ENCODE assay signal across 9 cellular contexts in the genomic region with DNA sequence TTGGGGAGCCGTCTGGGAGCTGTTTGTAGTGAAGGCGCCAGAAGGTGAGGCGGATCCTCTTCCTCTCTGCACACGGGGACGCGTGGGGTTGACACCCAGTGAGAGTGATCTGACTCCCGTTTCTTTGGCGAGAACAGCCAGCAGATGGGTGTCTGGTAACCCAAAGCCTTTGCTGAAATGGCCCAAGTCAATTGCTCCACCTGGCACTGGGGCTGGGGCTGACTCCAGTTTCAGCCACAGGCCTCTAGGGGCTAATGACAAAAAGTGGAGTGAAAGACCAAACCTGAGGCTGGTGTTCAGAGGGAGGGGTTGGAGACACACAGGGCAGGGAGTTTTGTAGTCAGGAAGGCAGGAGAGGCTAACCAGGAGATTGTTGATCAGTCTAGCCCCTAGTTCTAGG.
DNase-seq lines count a peak whose midpoint lies in the region; ATAC-seq and TF ChIP-seq lines count a peak whose summit lies in the region.
"Had no signal": no experiment of that assay in that cellular context is flagged by ENCODE, and none has a peak within 500 bp of the region (broad histone marks: within the 10 kb centered on the region; RNA-seq: fewer than 3 reads in every experiment).

No MANE protein-coding gene starts in this region.

- H3K9me3 Mint-ChIP-seq in osteocyte (ENCODE audit: unreplicated experiment) (no peaks in the 10 kb centered on the region), MCF 10A (ENCODE audit: unreplicated experiment) (no peaks in the 10 kb centered on the region)

- peaks cover under 1% of the 10 kb centered on the region for H3K4me1 ChIP-seq in suprapubic skin

- TF ChIP-seq POLR2A in suprapubic skin (IDR thresholded peaks at IDR 0.05), result no peak

- 62% methylated on average over 3 of the region's 8 CpGs for WGBS in suprapubic skin

- no peak overlapping the region for H3K27ac Mint-ChIP-seq in osteocyte (ENCODE audit: unreplicated experiment)
- H3K27ac Mint-ChIP-seq in MCF 10A (ENCODE audit: low read depth, unreplicated experiment), result no peak overlapping the region

- no peaks in the 10 kb centered on the region for H3K36me3 ChIP-seq in suprapubic skin

- no peak overlapping the region for H3K27ac ChIP-seq in suprapubic skin

- H3K4me3 ChIP-seq in suprapubic skin, result no peak overlapping the region

- H3K4me1 Mint-ChIP-seq in osteocyte (ENCODE audit: unreplicated experiment), result no peaks in the 10 kb centered on the region
- H3K4me1 Mint-ChIP-seq in MCF 10A (ENCODE audit: insufficient read depth, unreplicated experiment), result no peaks in the 10 kb centered on the region

- CTCF ChIA-PET in MCF 10A (lab: Yijun Ruan, JAX), result interaction anchor here (0.5 to 1.2 kb wide), 5 partner anchors 37 to 586 kb away, joined by 3 to 6 read pairs (median 3); no protein-coding TSS in a partner anchor

- H3K27me3 ChIP-seq in suprapubic skin, result no peaks in the 10 kb centered on the region

- intact Hi-C loops in MCF 10A (cut with micrococcal nuclease), result no loop called here

- POLR2A ChIA-PET in MCF 10A (lab: Yijun Ruan, JAX), result interaction anchor here (1.2 kb wide), 1 partner anchor 8 kb away, joined by 4 read pairs; no protein-coding TSS in a partner anchor

- no TSS peak for BruUV-seq in MCF 10A (replicated peaks; lab: Mats Ljungman, UMichigan)

- TF ChIP-seq CTCF in GM12872 (IDR thresholded peaks at IDR 0.05; ENCODE audit: insufficient read depth, low read depth, low read length), result peak; percentile 43; the same call in 2 of the 3 replicates
- no peak for TF ChIP-seq CTCF in GM20000 (IDR thresholded peaks at IDR 0.05; ENCODE audit: extremely low read depth, missing control alignments)
- TF ChIP-seq CTCF in osteocyte (IDR thresholded peaks at IDR 0.05), result no peak
- no peak for TF ChIP-seq CTCF in MCF 10A (IDR thresholded peaks at IDR 0.05; ENCODE audit: unreplicated experiment)
- no peak for TF ChIP-seq CTCF in suprapubic skin (IDR thresholded peaks at IDR 0.05)

- H3K4me3 Mint-ChIP-seq in osteocyte (ENCODE audit: unreplicated experiment) (no peak overlapping the region), MCF 10A (ENCODE audit: unreplicated experiment) (no peak overlapping the region)

- peak; percentile 58 for ATAC-seq in HG03439 (IDR thresholded peaks at IDR 0.05; ENCODE audit: unreplicated experiment)

- no peaks in the 10 kb centered on the region for H3K9me3 ChIP-seq in suprapubic skin

- H3K36me3 Mint-ChIP-seq in osteocyte (ENCODE audit: unreplicated experiment) (peaks cover 2% of the 10 kb centered on the region), MCF 10A (ENCODE audit: insufficient read depth, unreplicated experiment) (peaks cover 4% of the 10 kb centered on the region)

- DNase-seq in GM20000 (ENCODE audit: low spot score), result peak; percentile 8
- peak; percentile 55 for DNase-seq in ecto neural progenitor cell (ENCODE audit: low spot score)
- DNase-seq in osteocyte (ENCODE audit: extremely low spot score, unreplicated experiment), result no peak
- DNase-seq in MCF 10A (ENCODE audit: unreplicated experiment), result no peak
- no peak for DNase-seq in suprapubic skin (ENCODE audit: low spot score in 2 of 2)
- no peak for DNase-seq in DMS79 (lab: John Stamatoyannopoulos, UW)
- DNase-seq: head of caudate nucleus had no signal

- TF ChIP-seq EP300 in suprapubic skin (IDR thresholded peaks at IDR 0.05), result no peak

- H3K27me3 Mint-ChIP-seq in osteocyte (ENCODE audit: unreplicated experiment) (peaks cover 9% of the 10 kb centered on the region), MCF 10A (ENCODE audit: insufficient read depth, unreplicated experiment) (no peaks in the 10 kb centered on the region)

Comparison
In these comparisons a context has a peak if more than half of its experiments do, and no peak if none do; other contexts are left out.
1. DNase-seq: peak in GM20000 (single experiment) and ecto neural progenitor cell (single experiment); none in osteocyte (single experiment), MCF 10A (single experiment), suprapubic skin (0 of 2) and DMS79 (single experiment).